ENCODE assay signal across 22 cellular contexts in the genomic region with DNA sequence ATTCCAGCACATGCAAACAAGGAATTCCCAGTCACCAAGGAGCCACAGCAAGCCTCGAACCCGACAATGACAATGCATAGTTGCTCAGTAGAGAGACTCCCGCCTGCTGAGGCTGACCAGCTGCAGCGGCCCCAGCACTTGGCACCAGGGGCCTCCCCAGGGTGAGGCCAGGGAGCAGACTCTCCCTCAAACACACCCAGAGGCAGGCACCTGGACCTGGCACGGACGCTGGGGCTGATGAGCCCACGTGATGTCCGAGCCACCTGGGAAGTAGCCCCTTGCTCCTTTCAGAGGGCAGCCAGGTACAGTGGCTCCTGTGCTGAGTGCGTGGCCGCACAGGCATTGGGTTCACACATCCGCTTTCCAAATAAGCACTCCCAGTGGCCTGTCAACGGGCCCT.
DNase-seq lines count a peak whose midpoint lies in the region; ATAC-seq and TF ChIP-seq lines count a peak whose summit lies in the region.
"Had no signal": no experiment of that assay in that cellular context is flagged by ENCODE, and none has a peak within 500 bp of the region (broad histone marks: within the 10 kb centered on the region; RNA-seq: fewer than 3 reads in every experiment).

No MANE protein-coding gene starts in this region.

- H3K9ac ChIP-seq in BLaER1 = no peak overlapping the region

- H3K4me1 ChIP-seq in BLaER1 = peaks cover 54% of the 10 kb centered on the region
- H3K4me1 ChIP-seq in mucosa of descending colon (ENCODE audit: low read depth) = peaks cover 6% of the 10 kb centered on the region

- H3K36me3 ChIP-seq in BLaER1 (no peaks in the 10 kb centered on the region), mucosa of descending colon (ENCODE audit: low read depth) (no peaks in the 10 kb centered on the region)
- H3K36me3 ChIP-seq: Peyer's patch had no signal

- H3K4me2 ChIP-seq in BLaER1 = peak overlapping the region; percentile 31; the same call in 1 of the 2 replicates
- H3K4me2 ChIP-seq: GM23338 had no signal

- DNase-seq in CD14-positive monocyte (ENCODE audit: low spot score) = peak; percentile 44
- peak; percentile 67 for DNase-seq in chondrocyte (ENCODE audit: low spot score)
- DNase-seq in mucosa of descending colon = peak; percentile 4 to 50 (median 31)
- DNase-seq in NK-92 (lab: John Stamatoyannopoulos, UW; ENCODE audit: unreplicated experiment) = no peak
- DNase-seq in NCI-H748 treated with DMSO at 0.1 percent for 48 hours (lab: John Stamatoyannopoulos, UW) = no peak
- DNase-seq in NCI-H2029 treated with DMSO at 0.1 percent for 48 hours (lab: John Stamatoyannopoulos, UW) = no peak
- DNase-seq in globus pallidus (ENCODE audit: low spot score) = no peak
- DNase-seq: DMS53, GDM1, NCI-H1092 treated with DMSO at 0.1 percent for 48 hours, NCI-H146, NCI-H2029, NCI-H2171, NCI-H345, NCI-H524, NCI-H82, Peyer's patch had no signal

- H4K20me1 ChIP-seq in BLaER1 = no peaks in the 10 kb centered on the region

- no peak overlapping the region for H3K27ac ChIP-seq in BLaER1
- H3K27ac ChIP-seq: C4-2B had no signal

- H3K4me1 Mint-ChIP-seq in CD14-positive monocyte (peaks cover 27% of the 10 kb centered on the region), chondrocyte (ENCODE audit: low read depth) (peaks cover 59% of the 10 kb centered on the region)

- H3K36me3 Mint-ChIP-seq in CD14-positive monocyte (no peaks in the 10 kb centered on the region), chondrocyte (ENCODE audit: low read depth) (no peaks in the 10 kb centered on the region)

- H3K4me3 Mint-ChIP-seq in CD14-positive monocyte (no peak overlapping the region), chondrocyte (ENCODE audit: unreplicated experiment) (no peak overlapping the region)
- H3K4me3 Mint-ChIP-seq: GM23338 had no signal

- H3K27me3 ChIP-seq in BLaER1 = no peaks in the 10 kb centered on the region
- H3K27me3 ChIP-seq: Peyer's patch had no signal

- H3K9me3 ChIP-seq in BLaER1 (no peaks in the 10 kb centered on the region), mucosa of descending colon (no peaks in the 10 kb centered on the region)
- H3K9me3 ChIP-seq: Peyer's patch had no signal

- no peak for TF ChIP-seq CTCF in CD14-positive monocyte (IDR thresholded peaks at IDR 0.05)
- no peak for TF ChIP-seq CTCF in chondrocyte (IDR thresholded peaks at IDR 0.05)
- TF ChIP-seq CTCF in mucosa of descending colon (IDR thresholded peaks at IDR 0.05) = no peak

- intact Hi-C loops in CD14-positive monocyte (cut with micrococcal nuclease) (no loop called here), mucosa of descending colon (cut with DNase I, micrococcal nuclease) (no loop called here)

- H3K4me3 ChIP-seq in BLaER1 (no peak overlapping the region), mucosa of descending colon (no peak overlapping the region)
- H3K4me3 ChIP-seq: GM23338, Peyer's patch had no signal

- H3K27ac Mint-ChIP-seq in CD14-positive monocyte (no peak overlapping the region), chondrocyte (ENCODE audit: unreplicated experiment) (no peak overlapping the region)
- H3K27ac Mint-ChIP-seq: GM23338 had no signal

- ATAC-seq in mucosa of descending colon = no peak
- ATAC-seq: GM23338, HCT116, Right ventricle myocardium inferior had no signal

- H3K27me3 Mint-ChIP-seq in CD14-positive monocyte (ENCODE audit: low read depth in 3 of 3) = no peaks in the 10 kb centered on the region
- H3K27me3 Mint-ChIP-seq in chondrocyte (ENCODE audit: low read depth) = no peaks in the 10 kb centered on the region

- H3K9me3 Mint-ChIP-seq in CD14-positive monocyte = peaks cover 0 to 1% (median 0%) of the 10 kb centered on the region in 7 donors
- no peaks in the 10 kb centered on the region for H3K9me3 Mint-ChIP-seq in chondrocyte (ENCODE audit: low read depth)
- H3K9me3 Mint-ChIP-seq: GM23338 had no signal

Comparison
In these comparisons a context has a peak if more than half of its experiments do, and no peak if none do; other contexts are left out.
1. DNase-seq: peak in CD14-positive monocyte (single experiment), chondrocyte (single experiment) and mucosa of descending colon (3 of 3); none in NK-92 (single experiment), NCI-H748 treated with DMSO at 0.1 percent for 48 hours (single experiment), NCI-H2029 treated with DMSO at 0.1 percent for 48 hours (single experiment) and globus pallidus (single experiment).